Comparison of ENCODE assay signal across 8 cellular contexts in the genomic region with DNA sequence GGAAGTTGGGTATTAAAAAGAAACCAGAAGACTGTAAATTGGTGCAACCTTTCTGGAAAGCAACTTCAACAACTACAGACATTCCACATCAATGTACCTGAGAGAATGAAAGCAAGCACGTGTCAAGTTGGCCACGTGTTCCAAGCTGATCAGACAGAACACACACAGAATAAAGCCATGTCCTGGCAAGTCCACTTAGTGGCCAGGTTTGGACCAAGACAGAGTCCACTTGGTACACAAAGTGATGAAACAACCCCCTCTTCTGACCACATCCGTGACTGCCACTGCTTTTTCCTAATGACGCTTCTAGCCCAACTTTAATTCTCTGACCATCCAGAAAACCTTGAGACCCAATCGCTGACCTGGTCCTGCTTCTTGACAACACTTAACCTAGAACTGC.
DNase-seq lines count a peak whose midpoint lies in the region; ATAC-seq and TF ChIP-seq lines count a peak whose summit lies in the region.

No MANE protein-coding gene starts in this region.

- TF ChIP-seq CTCF in AG09309 (IDR thresholded peaks at IDR 0.05; ENCODE audit: control insufficient read depth, insufficient read depth, low read depth, low read length, missing control alignments) (peak; percentile 62), astrocyte of the spinal cord (IDR thresholded peaks at IDR 0.05; ENCODE audit: low read depth, low read length) (peak; percentile 61)

- DNase-seq in AG09309 (ENCODE audit: low read depth), result peak; percentile 16
- DNase-seq in HCEC 1CT, result peak; percentile 13
- peak; percentile 46 for DNase-seq in astrocyte of the spinal cord (ENCODE audit: low read depth, low spot score)
- DNase-seq in left kidney (ENCODE audit: low read depth, low spot score), result peak; percentile 69
- no peak for DNase-seq in inferior parietal cortex (ENCODE audit: extremely low spot score)
- DNase-seq in NCI-H1694 treated with DMSO at 0.1 percent for 48 hours (lab: John Stamatoyannopoulos, UW), result no peak

- in situ Hi-C loops in astrocyte of the spinal cord (cut with HindIII; ENCODE audit: low sequenced_read_pairs), result no loop called here

- no peak overlapping the region for H3K4me3 ChIP-seq in AG09309 (ENCODE audit: control insufficient read depth, low read depth, low read length)
- no peak overlapping the region for H3K4me3 ChIP-seq in astrocyte of the spinal cord (ENCODE audit: low read depth, low read length)

- ATAC-seq in GM21717 (IDR thresholded peaks at IDR 0.05; ENCODE audit: unreplicated experiment) (no peak), GM21367 (IDR thresholded peaks at IDR 0.05; ENCODE audit: unreplicated experiment) (no peak)

Comparison
In these comparisons a context has a peak if more than half of its experiments do, and no peak if none do; other contexts are left out.
1. DNase-seq: peak in AG09309 (single experiment), HCEC 1CT (single experiment), astrocyte of the spinal cord (single experiment) and left kidney (single experiment); none in inferior parietal cortex (single experiment) and NCI-H1694 treated with DMSO at 0.1 percent for 48 hours (single experiment).